In genomic region chr5:95821110-95822021, GRCh38 we compare ENCODE assay signal across 8 cellular contexts. TPM values are rescaled to one million over a fixed set of nuclear protein-coding genes. Genes with fewer than 3 reads are reported as not detected.
DNase-seq lines count a peak whose midpoint lies in the region; ATAC-seq and TF ChIP-seq lines count a peak whose summit lies in the region.

No MANE protein-coding gene starts in this region.

- peak overlapping the region; percentile 74 for H3K4me3 ChIP-seq in HEK293 (ENCODE audit: low read depth, low read length)
- peak overlapping the region; percentile 92 for H3K4me3 ChIP-seq in WI38 (ENCODE audit: low read depth, low read length)
- H3K4me3 ChIP-seq in iPS-11a (ENCODE audit: low read depth, low read length) = peak overlapping the region; percentile 75
- H3K4me3 ChIP-seq in stomach smooth muscle (ENCODE audit: low read length in 2 of 2) = peak overlapping the region; percentile 98 to 99

- peaks cover 40% of the 10 kb centered on the region for H3K36me3 Mint-ChIP-seq in CD4-positive, alpha-beta T cell (ENCODE audit: low read depth)

- POLR2A ChIA-PET in CD4-positive, alpha-beta T cell (lab: Charles Lee) = interaction anchor here (0.7 to 8.8 kb wide), 7 partner anchors 9 to 201 kb away, joined by 3 to 157 read pairs (median 18); no protein-coding TSS in a partner anchor
- POLR2A ChIA-PET in HEK293 (lab: Yijun Ruan, JAX) = interaction anchor here (1.7 to 3.7 kb wide), 3 partner anchors 11 to 40 kb away, joined by 7 to 31 read pairs (median 8); no protein-coding TSS in a partner anchor

- no peaks in the 10 kb centered on the region for H3K27me3 Mint-ChIP-seq in CD4-positive, alpha-beta T cell

- H3K36me3 ChIP-seq in HEK293 (ENCODE audit: control insufficient read depth in 2 of 2, insufficient read depth in 1 of 2, low read length in 2 of 2) (peaks cover 0 to 11% of the 10 kb centered on the region in 2 experiments; a peak in 1 of 3 replicates), stomach smooth muscle (ENCODE audit: control insufficient read depth in 2 of 2, insufficient read depth in 2 of 2, low read length in 2 of 2) (no peaks in the 10 kb centered on the region)

- CTCF ChIA-PET in CD4-positive, alpha-beta T cell (lab: Charles Lee) = interaction anchor here (0.7 to 8.0 kb wide), 5 partner anchors 12 to 713 kb away, joined by 3 to 51 read pairs (median 3); no protein-coding TSS in a partner anchor
- CTCF ChIA-PET in HEK293 (lab: Yijun Ruan, JAX) = interaction anchor here (0.9 to 1.8 kb wide), 4 partner anchors 10 to 177 kb away, joined by 3 to 5 read pairs (median 4); partner anchors contain the start of gene RHOBTB3

- DNase-seq in CD4-positive, alpha-beta T cell = no peak
- no peak for DNase-seq in EL
- no peak for DNase-seq in NOMO-1 treated with DMSO at 0.1 percent for 48 hours (lab: John Stamatoyannopoulos, UW; ENCODE audit: unreplicated experiment)
- no peak for DNase-seq in NCI-H2171 (lab: John Stamatoyannopoulos, UW)

- ATAC-seq in CD4-positive, alpha-beta T cell (ENCODE audit: poor library complexity) = no peak

- peak overlapping the region; percentile 69 to 91 for H3K9ac ChIP-seq in stomach smooth muscle (ENCODE audit: low read length in 2 of 2)

- H3K9me3 Mint-ChIP-seq in CD4-positive, alpha-beta T cell = no peaks in the 10 kb centered on the region

- peaks cover 17% of the 10 kb centered on the region for H3K4me1 ChIP-seq in HEK293 (ENCODE audit: control insufficient read depth, insufficient read depth, low read length)
- H3K4me1 ChIP-seq in stomach smooth muscle (ENCODE audit: control insufficient read depth, insufficient read depth, low read length) = peaks cover 41% of the 10 kb centered on the region

- peak overlapping the region; percentile 98 for H3K4me3 Mint-ChIP-seq in CD4-positive, alpha-beta T cell

- H3K27ac Mint-ChIP-seq in CD4-positive, alpha-beta T cell = peak overlapping the region; percentile 83

- peak overlapping the region; percentile 86 for H3K27ac ChIP-seq in CD4-positive, alpha-beta T cell (ENCODE audit: low read depth, low read length)
- H3K27ac ChIP-seq in HEK293 (ENCODE audit: extremely low read depth, low read depth, low read length) (no peak overlapping the region), stomach smooth muscle (ENCODE audit: low read length) (peak overlapping the region; percentile 76)

- intact Hi-C loops in CD4-positive, alpha-beta T cell (cut with DNase I, micrococcal nuclease) = loop anchor here (1.0 to 5.0 kb wide), 5 partner anchors 12 to 174 kb away; partner anchors contain the start of gene RFESD (in 1 of the 2)

- TF ChIP-seq CTCF in CD4-positive, alpha-beta T cell (IDR thresholded peaks at IDR 0.05) = no peak
- TF ChIP-seq CTCF in HEK293 (tag by site-specific recombination; IDR thresholded peaks at IDR 0.05) = no peak
- TF ChIP-seq CTCF in WI38 (IDR thresholded peaks at IDR 0.05; ENCODE audit: low read depth, low read length) = no peak

- H3K4me1 Mint-ChIP-seq in CD4-positive, alpha-beta T cell (ENCODE audit: low read depth) = peaks cover 80% of the 10 kb centered on the region

- no peaks in the 10 kb centered on the region for H3K27me3 ChIP-seq in CD4-positive, alpha-beta T cell (ENCODE audit: control insufficient read depth, insufficient read depth, low read length)
- no peaks in the 10 kb centered on the region for H3K27me3 ChIP-seq in stomach smooth muscle (ENCODE audit: control insufficient read depth in 1 of 2, insufficient read depth in 2 of 2, low read length in 2 of 2)

- no peaks in the 10 kb centered on the region for H3K9me3 ChIP-seq in CD4-positive, alpha-beta T cell (ENCODE audit: control insufficient read depth, low read length)
- H3K9me3 ChIP-seq in HEK293 (ENCODE audit: control insufficient read depth, insufficient read depth, low read depth, low read length) = no peaks in the 10 kb centered on the region
- no peaks in the 10 kb centered on the region for H3K9me3 ChIP-seq in stomach smooth muscle (ENCODE audit: control insufficient read depth in 2 of 2, low read length in 2 of 2)

TF ChIP-seq in HEK293, 187 proteins besides CTCF, POLR2A, EP300 and RAD21:
- no peak for TF ChIP-seq ZNF623 (tag by site-specific recombination; IDR thresholded peaks at IDR 0.05)
- no peak for TF ChIP-seq ZNF335 (tag by site-specific recombination; conservative IDR thresholded peaks at IDR 0.05)
- TF ChIP-seq REST (tag by site-specific recombination; IDR thresholded peaks at IDR 0.05) = no peak
- no peak for TF ChIP-seq ZNF521 (tag by site-specific recombination; IDR thresholded peaks at IDR 0.05)
- no peak for TF ChIP-seq KLF10 (tag by site-specific recombination; IDR thresholded peaks at IDR 0.05)
- no peak for TF ChIP-seq ATF2 (tag by site-specific recombination; IDR thresholded peaks at IDR 0.05; ENCODE audit: low read depth)
- TF ChIP-seq ZNF510 (tag by site-specific recombination; IDR thresholded peaks at IDR 0.05; ENCODE audit: insufficient replicate concordance) = no peak
- TF ChIP-seq ZBTB17 (tag by site-specific recombination; IDR thresholded peaks at IDR 0.05) = peak; percentile 84
- TF ChIP-seq ZNF423 (tag by site-specific recombination; IDR thresholded peaks at IDR 0.05) = no peak
- no peak for TF ChIP-seq SP3 (tag by site-specific recombination; IDR thresholded peaks at IDR 0.05)
- TF ChIP-seq ZNF707 (tag by site-specific recombination; IDR thresholded peaks at IDR 0.05) = no peak
- peak; percentile 57; the same call in 1 of the 2 replicates for TF ChIP-seq ZBTB48 (tag by site-specific recombination; IDR thresholded peaks at IDR 0.05)
- no peak for TF ChIP-seq KLF8 (tag by site-specific recombination; IDR thresholded peaks at IDR 0.05)
- TF ChIP-seq ZNF843 (tag by site-specific recombination; IDR thresholded peaks at IDR 0.05) = no peak
- TF ChIP-seq ZNF280C (tag by site-specific recombination; IDR thresholded peaks at IDR 0.05) = no peak

RNA-seq across cellular contexts. Expression of gene GLRX, which starts 1.2 kb away (rescaled TPM):
- total RNA-seq in CD4-positive, alpha-beta T cell = 10 to 100 TPM; 16.9 to 18.7 TPM
